16 cellular contexts compared by ENCODE assay signal in the genomic region with DNA sequence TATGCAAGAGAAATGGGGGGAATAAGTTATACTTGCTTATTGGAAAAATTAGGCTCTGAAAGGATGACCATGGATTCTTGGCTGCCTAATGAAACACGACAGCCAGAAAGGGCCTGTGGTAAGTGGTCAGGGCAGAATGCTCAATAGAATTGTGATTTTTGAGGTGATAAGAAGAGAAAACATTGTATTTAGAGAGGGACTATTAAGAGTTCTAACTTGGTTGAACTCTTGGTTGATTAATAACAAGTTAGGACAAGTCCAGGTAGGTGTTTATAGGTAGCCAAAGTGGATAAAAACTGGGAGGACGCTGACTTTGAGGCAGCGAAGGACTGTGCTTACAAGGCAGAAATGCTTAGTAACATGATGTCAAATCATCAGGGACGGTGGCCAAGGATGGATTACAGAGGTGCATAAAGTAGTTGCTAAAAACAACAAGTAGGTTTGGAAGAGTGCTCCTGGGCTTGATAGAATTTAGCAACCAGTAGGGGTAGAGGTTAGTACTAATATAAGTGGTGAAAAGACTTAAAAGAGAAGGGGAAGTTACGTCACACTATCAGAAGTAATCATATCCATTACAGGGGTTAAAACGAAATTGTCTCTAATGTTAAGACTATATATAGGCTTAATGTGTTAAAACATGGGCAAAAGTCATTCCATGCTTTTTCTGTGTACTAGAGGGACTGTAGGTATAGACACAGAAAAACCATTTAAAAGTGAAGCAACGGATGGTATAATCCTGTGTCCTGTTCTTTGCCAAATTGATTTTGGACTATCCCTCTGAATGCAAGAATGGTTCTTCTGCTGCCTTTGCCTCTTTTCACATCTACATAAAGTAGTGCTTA.
A peak's percentile ranks its signal among the peaks of the same experiment; 100 is the strongest.
DNase-seq lines count a peak whose midpoint lies in the region; ATAC-seq and TF ChIP-seq lines count a peak whose summit lies in the region.
"Had no signal": no experiment of that assay in that cellular context is flagged by ENCODE, and none has a peak within 500 bp of the region (broad histone marks: within the 10 kb centered on the region; RNA-seq: fewer than 3 reads in every experiment).

No MANE protein-coding gene starts in this region.

- H3K18ac ChIP-seq in IMR-90 (ENCODE audit: low read depth, low read length), result 0 out of 2 replicates have a peak overlapping the region, but pooled peaks have one; percentile 39

- H3K79me1 ChIP-seq in IMR-90 (ENCODE audit: low read depth in 1 of 2, low read length in 2 of 2), result peaks cover 9 to 20% of the 10 kb centered on the region in 2 experiments

- POLR2A ChIA-PET in IMR-90 (lab: Charles Lee; ENCODE audit: unreplicated experiment), result no interaction called here

- CTCF ChIA-PET in IMR-90 (lab: Yijun Ruan, JAX), result interaction anchor here (2.0 kb wide), 1 partner anchor 21 kb away, joined by 7 read pairs; no protein-coding TSS in a partner anchor

- no peak overlapping the region for H3K14ac ChIP-seq in IMR-90 (replicated peaks; ENCODE audit: low read depth, low read length)

- peak overlapping the region; percentile 39; the same call in 1 of the 3 replicates for H2BK15ac ChIP-seq in IMR-90 (ENCODE audit: low read depth, low read length)

- no peak overlapping the region for H3K4ac ChIP-seq in IMR-90 (ENCODE audit: low read depth, low read length)

- 93% methylated on average over 3 of the region's 7 CpGs; no CpG with 5 or more reads in 1 of the 2 experiments for WGBS in IMR-90 (ENCODE audit: extremely low coverage in 2 of 2, insufficient read length in 1 of 2), 2 experiments
- 60 to 65% methylated on average over 7 of the region's 7 CpGs for WGBS in thyroid gland, 2 donors

- H2BK20ac ChIP-seq in IMR-90 (ENCODE audit: low read depth, low read length), result no peak overlapping the region

- H3K23ac ChIP-seq in IMR-90 (ENCODE audit: low read depth, low read length), result no peak overlapping the region

- H4K5ac ChIP-seq in IMR-90 (ENCODE audit: low read depth, low read length), result peak overlapping the region; percentile 75; the same call in 1 of the 2 replicates

- H3K27ac ChIP-seq in IMR-90 (ENCODE audit: insufficient read depth, low read length) (no peak overlapping the region), thyroid gland (no peak overlapping the region)
- H3K27ac ChIP-seq: C4-2B had no signal

- no peak overlapping the region for H2BK120ac ChIP-seq in IMR-90 (ENCODE audit: low read depth, low read length)

- in situ Hi-C loops in IMR-90 (cut with MboI; ENCODE audit: low sequenced_read_pairs), result no loop called here

- TF ChIP-seq CTCF in IMR-90 (conservative IDR thresholded peaks at IDR 0.05; ENCODE audit: low read depth, low read length) (no peak), thyroid gland (IDR thresholded peaks at IDR 0.05) (no peak)

- intact Hi-C loops in Right ventricle myocardium inferior (cut with DNase I) (no loop called here), left cardiac atrium (cut with DNase I) (no loop called here), IMR-90 (cut with micrococcal nuclease) (loop anchor here (5.0 kb wide), 1 partner anchor 97 kb away; the partner anchor contains the start of gene EYA4), thyroid gland (cut with DNase I) (no loop called here)

- no peak overlapping the region for H3K9ac ChIP-seq in IMR-90 (ENCODE audit: low read depth, low read length)
- H3K9ac ChIP-seq: SK-N-SH had no signal

- H3K4me1 ChIP-seq in IMR-90 (ENCODE audit: control insufficient read depth, insufficient read depth, low read length) (peaks cover 13% of the 10 kb centered on the region), thyroid gland (peaks cover 0 to 14% of the 10 kb centered on the region in 2 donors)

- H3K56ac ChIP-seq in IMR-90 (ENCODE audit: extremely low read depth, insufficient read depth, low read length), result no peak overlapping the region

- no peak overlapping the region for H2AFZ ChIP-seq in IMR-90 (replicated peaks; ENCODE audit: low read length, poor library complexity)

- no peak overlapping the region for H2BK5ac ChIP-seq in IMR-90 (ENCODE audit: low read depth, low read length, poor library complexity, severe bottlenecking)

- no peaks in the 10 kb centered on the region for H3K36me3 ChIP-seq in IMR-90 (ENCODE audit: control insufficient read depth, insufficient read depth, low read length)
- H3K36me3 ChIP-seq in thyroid gland, result no peaks in the 10 kb centered on the region

- H3K27me3 ChIP-seq in IMR-90 (ENCODE audit: control insufficient read depth, insufficient read depth, low read length) (no peaks in the 10 kb centered on the region), thyroid gland (no peaks in the 10 kb centered on the region)

- H3K9me1 ChIP-seq in IMR-90 (ENCODE audit: insufficient read depth, low read length), result peaks cover 10% of the 10 kb centered on the region

- no peak overlapping the region for H4K91ac ChIP-seq in IMR-90 (ENCODE audit: insufficient read depth, low read depth, low read length)

- no TSS peak for BruUV-seq in IMR-90 (replicated peaks; lab: Mats Ljungman, UMichigan)

- H3K9me3 ChIP-seq in IMR-90 (ENCODE audit: control insufficient read depth, insufficient read depth, low read length) (no peaks in the 10 kb centered on the region), thyroid gland (no peaks in the 10 kb centered on the region)
- H3K9me3 ChIP-seq: SK-N-SH had no signal

- TF ChIP-seq POLR2A in IMR-90 (IDR thresholded peaks at IDR 0.05; ENCODE audit: low read depth, low read length), result no peak
- no peak for TF ChIP-seq POLR2A in thyroid gland (IDR thresholded peaks at IDR 0.05)

- no peak overlapping the region; the same call in 1 of the 2 replicates for H2AK5ac ChIP-seq in IMR-90 (ENCODE audit: low read depth, low read length)

- peak; percentile 23 for ATAC-seq in Right ventricle myocardium inferior
- ATAC-seq in left cardiac atrium, result no peak
- ATAC-seq in IMR-90 (ENCODE audit: low read depth), result no peak
- no peak for ATAC-seq in GM21526 (IDR thresholded peaks at IDR 0.05; ENCODE audit: low FRiP score, unreplicated experiment)

- no peaks in the 10 kb centered on the region for H4K20me1 ChIP-seq in IMR-90 (ENCODE audit: insufficient read depth, low read length)

- H3K4me3 ChIP-seq in IMR-90 (ENCODE audit: insufficient read depth, low read depth, low read length) (no peak overlapping the region), thyroid gland (replicated peaks in 1 of 3) (no peak overlapping the region)

- H2AK9ac ChIP-seq in IMR-90 (replicated peaks; ENCODE audit: low read depth, low read length, poor library complexity), result no peak overlapping the region

- dilution Hi-C loops in IMR-90 (cut with HindIII; ENCODE audit: low sequenced_read_pairs, unreplicated experiment), result no loop called here

- H4K8ac ChIP-seq in IMR-90 (ENCODE audit: low read depth in 2 of 2, low read length in 2 of 2), result no peak overlapping the region

- no peak overlapping the region for H3K4me2 ChIP-seq in IMR-90 (ENCODE audit: low read depth, low read length)
- H3K4me2 ChIP-seq: SK-N-SH had no signal

- DNase-seq in Right ventricle myocardium inferior (ENCODE audit: missing footprints) (no peak), left cardiac atrium (no peak), IMR-90 (no peak), astrocyte of the hippocampus (ENCODE audit: low read depth, low spot score) (peak; percentile 20), thyroid gland (peak; percentile 23 to 31), NOMO-1 (lab: John Stamatoyannopoulos, UW; ENCODE audit: unreplicated experiment in 2 of 2) (no peak)
- DNase-seq: ACHN, DMS79, MV-4-11, NCI-H1417 treated with DMSO at 0.1 percent for 48 hours, NCI-H187 treated with DMSO at 0.1 percent for 48 hours, NCI-H345, SHP77 treated with DMSO at 0.1 percent for 48 hours had no signal

- TF ChIP-seq RAD21 in IMR-90 (IDR thresholded peaks at IDR 0.05; ENCODE audit: low read length), result no peak

TF ChIP-seq in IMR-90, 13 proteins besides CTCF, POLR2A, EP300 and RAD21:
- no peak for TF ChIP-seq BHLHE40 (IDR thresholded peaks at IDR 0.05; ENCODE audit: low read depth, low read length)
- TF ChIP-seq CHD1 (IDR thresholded peaks at IDR 0.05; ENCODE audit: low read depth, low read length), result no peak
- TF ChIP-seq NFE2L2 (IDR thresholded peaks at IDR 0.05; ENCODE audit: low read depth, low read length), result no peak
- TF ChIP-seq USF2 (IDR thresholded peaks at IDR 0.05; ENCODE audit: low read depth, low read length), result no peak
- TF ChIP-seq SMC3 (IDR thresholded peaks at IDR 0.05; ENCODE audit: low read depth, low read length), result no peak
- TF ChIP-seq FOS (IDR thresholded peaks at IDR 0.05; ENCODE audit: low read depth, low read length), result no peak
- TF ChIP-seq MAFK (IDR thresholded peaks at IDR 0.05; ENCODE audit: low read depth, low read length), result no peak
- no peak for TF ChIP-seq MAZ (IDR thresholded peaks at IDR 0.05; ENCODE audit: borderline replicate concordance, low read depth, low read length)
- TF ChIP-seq, protein P1, sequence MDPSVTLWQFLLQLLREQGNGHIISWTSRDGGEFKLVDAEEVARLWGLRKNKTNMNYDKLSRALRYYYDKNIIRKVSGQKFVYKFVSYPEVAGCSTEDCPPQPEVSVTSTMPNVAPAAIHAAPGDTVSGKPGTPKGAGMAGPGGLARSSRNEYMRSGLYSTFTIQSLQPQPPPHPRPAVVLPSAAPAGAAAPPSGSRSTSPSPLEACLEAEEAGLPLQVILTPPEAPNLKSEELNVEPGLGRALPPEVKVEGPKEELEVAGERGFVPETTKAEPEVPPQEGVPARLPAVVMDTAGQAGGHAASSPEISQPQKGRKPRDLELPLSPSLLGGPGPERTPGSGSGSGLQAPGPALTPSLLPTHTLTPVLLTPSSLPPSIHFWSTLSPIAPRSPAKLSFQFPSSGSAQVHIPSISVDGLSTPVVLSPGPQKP (IDR thresholded peaks at IDR 0.05; ENCODE audit: borderline replicate concordance, low read depth, low read length), result no peak
- TF ChIP-seq RCOR1 (IDR thresholded peaks at IDR 0.05; ENCODE audit: insufficient replicate concordance, low read length), result no peak
- no peak for TF ChIP-seq CEBPB (IDR thresholded peaks at IDR 0.05; ENCODE audit: low read depth, low read length)
- TF ChIP-seq RFX5 (IDR thresholded peaks at IDR 0.05; ENCODE audit: low read depth, low read length), result no peak
- TF ChIP-seq MXI1 (IDR thresholded peaks at IDR 0.05; ENCODE audit: borderline replicate concordance, low read depth, low read length), result no peak

Comparison
In these comparisons a context has a peak if more than half of its experiments do, and no peak if none do; other contexts are left out.
1. DNase-seq: peak in astrocyte of the hippocampus (single experiment) and thyroid gland (2 of 2); none in Right ventricle myocardium inferior (single experiment), left cardiac atrium (single experiment), IMR-90 (single experiment) and NOMO-1 (0 of 2).